14 cellular contexts compared by ENCODE assay signal in genomic region chr15:48096355-48096786, GRCh38. TPM values are rescaled to one million over a fixed set of nuclear protein-coding genes. Genes with fewer than 3 reads are reported as not detected.
DNase-seq lines count a peak whose midpoint lies in the region; ATAC-seq and TF ChIP-seq lines count a peak whose summit lies in the region.
"Had no signal": no experiment of that assay in that cellular context is flagged by ENCODE, and none has a peak within 500 bp of the region (broad histone marks: within the 10 kb centered on the region; RNA-seq: fewer than 3 reads in every experiment).

No MANE protein-coding gene starts in this region.

- no peak overlapping the region for H3K4me3 ChIP-seq in coronary artery
- H3K4me3 ChIP-seq: uterus had no signal

- no peaks in the 10 kb centered on the region for H3K4me1 Mint-ChIP-seq in activated CD4-positive, alpha-beta memory T cell treated with anti-CD3 and anti-CD28 coated beads for 36 hours (ENCODE audit: low read depth)
- H3K4me1 Mint-ChIP-seq: WTC11 had no signal

- POLR2A ChIA-PET in activated CD4-positive, alpha-beta memory T cell treated with anti-CD3 and anti-CD28 coated beads for 36 hours (lab: Charles Lee) = no interaction called here

- H3K27ac Mint-ChIP-seq in activated CD4-positive, alpha-beta memory T cell treated with anti-CD3 and anti-CD28 coated beads for 36 hours = no peak overlapping the region
- H3K27ac Mint-ChIP-seq: WTC11 had no signal

- no peak overlapping the region for H3K4me3 Mint-ChIP-seq in activated CD4-positive, alpha-beta memory T cell treated with anti-CD3 and anti-CD28 coated beads for 36 hours
- H3K4me3 Mint-ChIP-seq: WTC11 had no signal

- H3K27ac ChIP-seq in coronary artery = no peak overlapping the region
- H3K27ac ChIP-seq: uterus had no signal

- no peaks in the 10 kb centered on the region for H3K9me3 Mint-ChIP-seq in activated CD4-positive, alpha-beta memory T cell treated with anti-CD3 and anti-CD28 coated beads for 36 hours

- no peak for TF ChIP-seq CTCF in coronary artery (IDR thresholded peaks at IDR 0.05)

- no peaks in the 10 kb centered on the region for H3K36me3 Mint-ChIP-seq in activated CD4-positive, alpha-beta memory T cell treated with anti-CD3 and anti-CD28 coated beads for 36 hours
- H3K36me3 Mint-ChIP-seq: WTC11 had no signal

- CTCF ChIA-PET in activated CD4-positive, alpha-beta memory T cell treated with anti-CD3 and anti-CD28 coated beads for 36 hours (lab: Charles Lee) = no interaction called here

- ATAC-seq in GM18511 (IDR thresholded peaks at IDR 0.05; ENCODE audit: unreplicated experiment) (peak; percentile 78), GM21390 (IDR thresholded peaks at IDR 0.05; ENCODE audit: unreplicated experiment) (peak; percentile 91), HG03025 (IDR thresholded peaks at IDR 0.05; ENCODE audit: low FRiP score, unreplicated experiment) (peak; percentile 96)
- ATAC-seq: WTC11 had no signal

- peaks cover 11% of the 10 kb centered on the region for H3K27me3 Mint-ChIP-seq in activated CD4-positive, alpha-beta memory T cell treated with anti-CD3 and anti-CD28 coated beads for 36 hours

- intact Hi-C loops in activated CD4-positive, alpha-beta memory T cell treated with anti-CD3 and anti-CD28 coated beads for 36 hours (cut with micrococcal nuclease) = no loop called here

- DNase-seq in NCI-H226 = peak; percentile 20
- DNase-seq in coronary artery (ENCODE audit: low spot score) = no peak
- DNase-seq in germinal center (ENCODE audit: low spot score) = no peak
- no peak for DNase-seq in SK-N-DZ (ENCODE audit: low spot score)
- DNase-seq in activated CD4-positive, alpha-beta memory T cell treated with anti-CD3 and anti-CD28 coated beads for 36 hours = no peak
- DNase-seq: activated T-cell treated with anti-CD3 and anti-CD28 coated beads for 4 hours, Caco-2, NCI-H2171 treated with DMSO at 0.1 percent for 48 hours, uterus had no signal

RNA-seq across cellular contexts. Expression of gene SLC24A5, which starts 24.4 kb away (rescaled TPM):
- 0.62 and 1.2 TPM in 2 replicates for polyA plus RNA-seq in SK-N-DZ (2014; cell fraction: cytosol; rRNA removed)
- 0.21 TPM in 1 of 2 replicates, not detected in the other for polyA plus RNA-seq in SK-N-DZ (2014; cell fraction: nucleus; rRNA removed)
- total RNA-seq in activated CD4-positive, alpha-beta memory T cell treated with anti-CD3 and anti-CD28 coated beads for 36 hours = not detected
- total RNA-seq: Caco-2, fibroblast of villous mesenchyme, WTC11 had no signal
